In the genomic region with DNA sequence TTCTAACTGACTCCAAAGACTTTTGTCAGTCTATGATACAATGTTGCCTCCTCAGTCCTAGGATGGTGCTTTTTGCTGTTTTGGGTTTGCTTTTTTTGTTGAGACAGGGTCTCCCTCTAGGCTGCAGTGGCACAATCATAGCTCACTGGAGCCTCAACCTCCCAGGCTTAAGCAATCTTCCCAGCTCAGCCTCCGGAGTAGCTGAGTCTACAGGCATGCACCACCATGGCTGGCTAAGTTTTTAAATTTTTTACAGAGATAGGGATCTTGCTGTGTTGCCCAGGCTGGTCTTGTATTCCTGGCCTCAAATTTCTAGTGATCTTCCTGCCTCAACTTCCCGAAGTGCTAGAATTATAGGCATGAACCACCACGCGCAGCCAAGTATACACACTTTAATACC, we compare ENCODE assay signal across 11 cellular contexts. TPM values are rescaled to one million over a fixed set of nuclear protein-coding genes. Genes with fewer than 3 reads are reported as not detected.
DNase-seq lines count a peak whose midpoint lies in the region; ATAC-seq and TF ChIP-seq lines count a peak whose summit lies in the region.
"Had no signal": no experiment of that assay in that cellular context is flagged by ENCODE, and none has a peak within 500 bp of the region (broad histone marks: within the 10 kb centered on the region; RNA-seq: fewer than 3 reads in every experiment).

No MANE protein-coding gene starts in this region.

- peaks cover 42% of the 10 kb centered on the region for H3K36me3 Mint-ChIP-seq in CD4-positive, alpha-beta T cell (ENCODE audit: low read depth)
- H3K36me3 Mint-ChIP-seq in central memory CD8-positive, alpha-beta T cell (ENCODE audit: insufficient read depth): peaks cover 20% of the 10 kb centered on the region

- H3K4me1 Mint-ChIP-seq in CD4-positive, alpha-beta T cell (ENCODE audit: low read depth): peaks cover 25% of the 10 kb centered on the region
- H3K4me1 Mint-ChIP-seq in central memory CD8-positive, alpha-beta T cell: peaks cover 18% of the 10 kb centered on the region

- H3K4me3 ChIP-seq in KMS-11 (IDR thresholded peaks at IDR 0.05; ENCODE audit: insufficient read depth, low read depth, low read length) (no peak overlapping the region), psoas muscle (peak overlapping the region; percentile 53)

- no peaks in the 10 kb centered on the region for H3K9me3 ChIP-seq in CD4-positive, alpha-beta T cell (ENCODE audit: control insufficient read depth, low read length)
- H3K9me3 ChIP-seq in psoas muscle: no peaks in the 10 kb centered on the region

- H3K36me3 ChIP-seq in KMS-11 (ENCODE audit: insufficient read depth) (no peaks in the 10 kb centered on the region), psoas muscle (ENCODE audit: insufficient read depth in 1 of 2, low read depth in 1 of 2) (peaks cover 0 to 21% of the 10 kb centered on the region in 2 donors)

- WGBS in psoas muscle, 3 donors: 92 to 98% (median 92%) methylated on average over 4 of the region's 4 CpGs

- no peak for ATAC-seq in CD4-positive, alpha-beta T cell (ENCODE audit: poor library complexity)
- ATAC-seq in central memory CD8-positive, alpha-beta T cell (replicated peaks; ENCODE audit: extremely low read depth, poor library complexity, severe bottlenecking): no peak
- no peak for ATAC-seq in psoas muscle

- no peaks in the 10 kb centered on the region for H3K27me3 ChIP-seq in CD4-positive, alpha-beta T cell (ENCODE audit: control insufficient read depth, insufficient read depth, low read length)
- no peaks in the 10 kb centered on the region for H3K27me3 ChIP-seq in KMS-11 (ENCODE audit: insufficient read depth, low read depth)
- no peaks in the 10 kb centered on the region for H3K27me3 ChIP-seq in psoas muscle (ENCODE audit: insufficient read depth in 3 of 3, low read length in 2 of 3)

- H4K20me1 ChIP-seq in KMS-11 (ENCODE audit: insufficient read depth): no peaks in the 10 kb centered on the region

- peaks cover 10% of the 10 kb centered on the region for H3K79me2 ChIP-seq in KMS-11 (ENCODE audit: insufficient read depth, low read depth)

- no peaks in the 10 kb centered on the region for H3K27me3 Mint-ChIP-seq in CD4-positive, alpha-beta T cell
- H3K27me3 Mint-ChIP-seq in central memory CD8-positive, alpha-beta T cell: no peaks in the 10 kb centered on the region

- no peak for TF ChIP-seq CTCF in CD4-positive, alpha-beta T cell (IDR thresholded peaks at IDR 0.05)
- TF ChIP-seq CTCF in KMS-11 (conservative IDR thresholded peaks at IDR 0.05; ENCODE audit: low read depth, low read length): no peak
- TF ChIP-seq CTCF in psoas muscle (IDR thresholded peaks at IDR 0.05): no peak

- no peak overlapping the region for H3K27ac ChIP-seq in CD4-positive, alpha-beta T cell (ENCODE audit: low read depth, low read length)
- H3K27ac ChIP-seq in KMS-11 (peak overlapping the region; percentile 77; the same call in 1 of the 2 replicates), psoas muscle (peak overlapping the region; percentile 93)

- peak overlapping the region; percentile 77 for H3K4me2 ChIP-seq in KMS-11

- H3K4me1 ChIP-seq in KMS-11 (ENCODE audit: low read depth, poor library complexity, severe bottlenecking) (peaks cover 58% of the 10 kb centered on the region), psoas muscle (peaks cover 36% of the 10 kb centered on the region)

- peak overlapping the region; percentile 88 for H3K27ac Mint-ChIP-seq in CD4-positive, alpha-beta T cell
- peak overlapping the region; percentile 93 for H3K27ac Mint-ChIP-seq in central memory CD8-positive, alpha-beta T cell (ENCODE audit: low read depth)

- POLR2A ChIA-PET in CD4-positive, alpha-beta T cell (lab: Charles Lee): interaction anchor here (0.8 to 4.1 kb wide), 3 partner anchors 22 to 35 kb away, joined by 4 to 38 read pairs (median 4); a partner anchor contains a TSS

- intact Hi-C loops in CD4-positive, alpha-beta T cell (cut with DNase I, micrococcal nuclease): loop anchor here (5.0 to 10.0 kb wide), 2 partner anchors 78 to 419 kb away; a partner anchor contains a TSS
- intact Hi-C loops in psoas muscle (cut with DNase I): loop anchor here in 1 of 2 donors (5.0 kb wide), 1 partner anchor 78 kb away; a partner anchor contains a TSS

- no peak overlapping the region for H3K9ac ChIP-seq in KMS-11

- CTCF ChIA-PET in CD4-positive, alpha-beta T cell (lab: Charles Lee): interaction anchor here (2.2 kb wide), 1 partner anchor 35 kb away, joined by 7 read pairs; no protein-coding TSS in a partner anchor

- H3K4me3 Mint-ChIP-seq in CD4-positive, alpha-beta T cell: no peak overlapping the region
- no peak overlapping the region for H3K4me3 Mint-ChIP-seq in central memory CD8-positive, alpha-beta T cell

- no peaks in the 10 kb centered on the region for H3K9me3 Mint-ChIP-seq in CD4-positive, alpha-beta T cell
- no peaks in the 10 kb centered on the region for H3K9me3 Mint-ChIP-seq in central memory CD8-positive, alpha-beta T cell

- no peak overlapping the region for H2AFZ ChIP-seq in KMS-11 (ENCODE audit: low read depth)

- DNase-seq in CD4-positive, alpha-beta T cell: no peak
- no peak for DNase-seq in central memory CD8-positive, alpha-beta T cell (ENCODE audit: low spot score in 2 of 2)
- DNase-seq in psoas muscle (no peak), NCI-H2171 (lab: John Stamatoyannopoulos, UW) (no peak), 8988T (no peak), GDM1 (lab: John Stamatoyannopoulos, UW) (no peak)
- DNase-seq: activated CD4-positive, alpha-beta T cell treated with anti-CD3 and anti-CD28 coated beads, Interleukin-2, amount 50 U/mL, for 1 hour; foreskin melanocyte; NCI-H1105; NCI-H524 had no signal

RNA-seq across cellular contexts. Expression of a gene that starts 22.5 kb away (rescaled TPM):
- total RNA-seq in CD4-positive, alpha-beta T cell: 10 to 100 TPM; 35.3 to 38.9 TPM
- total RNA-seq in psoas muscle: 10 to 100 TPM; 21.9 to 29.1 (median 27.6) TPM
- 10 to 100 TPM in 1 of 3 donors, 1 to 10 TPM in 2; 5.0 to 12.9 (median 6.1) TPM for polyA plus RNA-seq in psoas muscle

RNA-seq across cellular contexts. Expression of a gene that starts 35.4 kb away (rescaled TPM):
- total RNA-seq in CD4-positive, alpha-beta T cell: 10 to 100 TPM; 75.8 to 78.2 TPM
- total RNA-seq in psoas muscle: 100 to 1,000 TPM; 143 to 232 (median 157) TPM
- polyA plus RNA-seq in psoas muscle: 100 to 1,000 TPM in 1 of 3 donors, 10 to 100 TPM in 2; 15.2 to 108 (median 48.6) TPM
